In the genomic region with DNA sequence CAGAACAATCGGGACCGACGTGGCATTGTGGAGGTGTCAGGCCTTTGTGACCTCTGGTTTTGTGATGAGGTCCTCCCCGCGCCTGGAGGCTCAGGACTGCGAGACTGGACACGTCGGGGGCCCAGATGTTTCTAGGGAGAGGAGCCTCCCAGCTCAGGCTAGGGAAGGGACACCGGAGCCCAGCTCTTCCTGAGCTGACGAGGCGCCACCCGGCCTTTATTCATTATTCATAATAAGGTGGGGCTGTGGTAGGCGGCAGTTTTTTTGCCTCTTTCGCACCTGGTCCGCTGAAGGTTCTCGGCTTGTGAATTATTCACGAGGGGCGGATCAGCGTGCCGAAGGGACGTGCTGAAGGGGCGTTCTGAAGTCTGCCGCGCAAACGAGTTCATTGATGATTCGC, we compare ENCODE assay signal across 8 cellular contexts. TPM values are rescaled to one million over a fixed set of nuclear protein-coding genes. Genes with fewer than 3 reads are reported as not detected.
DNase-seq lines count a peak whose midpoint lies in the region; ATAC-seq and TF ChIP-seq lines count a peak whose summit lies in the region.

No MANE protein-coding gene starts in this region.

- H3K36me3 Mint-ChIP-seq in activated CD4-positive, alpha-beta T cell treated with anti-CD3 and anti-CD28 coated beads for 36 hours (ENCODE audit: low read depth) = peaks cover 25% of the 10 kb centered on the region
- H3K36me3 Mint-ChIP-seq in nephron (ENCODE audit: low read depth) = peaks cover 19% of the 10 kb centered on the region

- TF ChIP-seq CTCF in nephron (IDR thresholded peaks at IDR 0.05; ENCODE audit: unreplicated experiment in 3 of 3) (no peak), tibial nerve (IDR thresholded peaks at IDR 0.05) (no peak)

- peaks cover 0 to 8% of the 10 kb centered on the region in 2 donors for H3K27me3 ChIP-seq in tibial nerve

- no peak for TF ChIP-seq POLR2A in tibial nerve (IDR thresholded peaks at IDR 0.05)

- intact Hi-C loops in activated CD4-positive, alpha-beta T cell treated with anti-CD3 and anti-CD28 coated beads for 36 hours (cut with DNase I, micrococcal nuclease) = loop anchor here (1.0 to 10.0 kb wide), 8 partner anchors 41 to 833 kb away; a partner anchor contains a TSS

- CTCF ChIA-PET in activated CD4-positive, alpha-beta T cell treated with anti-CD3 and anti-CD28 coated beads for 36 hours (lab: Charles Lee) = interaction anchor here (0.8 to 4.4 kb wide), 5 partner anchors 39 to 332 kb away, joined by 3 to 25 read pairs (median 4); a partner anchor contains a TSS

- WGBS in tibial nerve, 2 donors = 2 to 38% methylated on average over 18 to 26 of the region's 26 CpGs

- H3K9me3 ChIP-seq in tibial nerve = no peaks in the 10 kb centered on the region

- POLR2A ChIA-PET in activated CD4-positive, alpha-beta T cell treated with anti-CD3 and anti-CD28 coated beads for 36 hours (lab: Charles Lee) = interaction anchor here (1.7 to 2.0 kb wide), 2 partner anchors 27 to 46 kb away, joined by 6 to 8 read pairs; a partner anchor contains a TSS

- peak; percentile 13 for ATAC-seq in activated CD4-positive, alpha-beta T cell treated with anti-CD3 and anti-CD28 coated beads for 36 hours
- no peak for ATAC-seq in HG03097 (IDR thresholded peaks at IDR 0.05; ENCODE audit: low FRiP score, unreplicated experiment)

- H3K4me1 Mint-ChIP-seq in activated CD4-positive, alpha-beta T cell treated with anti-CD3 and anti-CD28 coated beads for 36 hours = peaks cover 51% of the 10 kb centered on the region
- H3K4me1 Mint-ChIP-seq in nephron = peaks cover 28% of the 10 kb centered on the region

- H3K9me3 Mint-ChIP-seq in activated CD4-positive, alpha-beta T cell treated with anti-CD3 and anti-CD28 coated beads for 36 hours (ENCODE audit: low read depth) = no peaks in the 10 kb centered on the region
- no peaks in the 10 kb centered on the region for H3K9me3 Mint-ChIP-seq in nephron

- H3K4me1 ChIP-seq in tibial nerve = peaks cover 0 to 38% (median 15%) of the 10 kb centered on the region in 4 donors

- DNase-seq in DMS53 (lab: John Stamatoyannopoulos, UW) (peak; percentile 86), NCI-H1092 treated with DMSO at 0.1 percent for 48 hours (lab: John Stamatoyannopoulos, UW) (peak; percentile 39), tibial nerve (ENCODE audit: low spot score in 2 of 2) (no peak), HuH-7.5 (ENCODE audit: low spot score) (no peak)
- DNase-seq in activated CD4-positive, alpha-beta T cell treated with anti-CD3 and anti-CD28 coated beads for 36 hours = peak; percentile 69
- peak; percentile 13 for DNase-seq in effector CD8-positive, alpha-beta T cell (lab: John Stamatoyannopoulos, UW)

- peaks cover 0 to 11% (median 0%) of the 10 kb centered on the region in 3 donors for H3K36me3 ChIP-seq in tibial nerve

- peak overlapping the region; percentile 92 for H3K27ac Mint-ChIP-seq in activated CD4-positive, alpha-beta T cell treated with anti-CD3 and anti-CD28 coated beads for 36 hours
- H3K27ac Mint-ChIP-seq in nephron = peak overlapping the region in 1 of 3 experiments; percentile 5

- peak overlapping the region; percentile 33 to 61 (median 48) for H3K4me3 ChIP-seq in tibial nerve

- H3K27me3 Mint-ChIP-seq in activated CD4-positive, alpha-beta T cell treated with anti-CD3 and anti-CD28 coated beads for 36 hours = no peaks in the 10 kb centered on the region
- H3K27me3 Mint-ChIP-seq in nephron (ENCODE audit: low read depth) = no peaks in the 10 kb centered on the region

- TF ChIP-seq EP300 in tibial nerve (IDR thresholded peaks at IDR 0.05) = no peak

- H3K27ac ChIP-seq in tibial nerve = peak overlapping the region in 2 of 4 donors; percentile 70 to 77

- H3K4me3 Mint-ChIP-seq in activated CD4-positive, alpha-beta T cell treated with anti-CD3 and anti-CD28 coated beads for 36 hours = peak overlapping the region; percentile 91
- peak overlapping the region; percentile 90 to 93 (median 91) for H3K4me3 Mint-ChIP-seq in nephron

RNA-seq across cellular contexts. Expression of a gene that starts 2.3 kb away (rescaled TPM):
- 100 to 1,000 TPM; 224 to 249 TPM for total RNA-seq in activated CD4-positive, alpha-beta T cell treated with anti-CD3 and anti-CD28 coated beads for 36 hours
- total RNA-seq in tibial nerve = 100 to 1,000 TPM; 124 to 168 (median 144) TPM

RNA-seq across cellular contexts. Expression of a gene that starts 27.1 kb away (rescaled TPM):
- total RNA-seq in activated CD4-positive, alpha-beta T cell treated with anti-CD3 and anti-CD28 coated beads for 36 hours = 10 to 100 TPM; 62.7 to 78.9 TPM
- 10 to 100 TPM; 64.9 to 94.2 (median 84.5) TPM for total RNA-seq in tibial nerve

RNA-seq across cellular contexts. Expression of a gene that starts 41.5 kb away (rescaled TPM):
- total RNA-seq in activated CD4-positive, alpha-beta T cell treated with anti-CD3 and anti-CD28 coated beads for 36 hours = 10 to 100 TPM; 19.2 to 21.1 TPM
- 10 to 100 TPM; 54.6 to 85.8 (median 63.9) TPM for total RNA-seq in tibial nerve

RNA-seq across cellular contexts. Expression of a gene that starts 46.3 kb away (rescaled TPM):
- 10 to 100 TPM; 63.8 to 72.1 TPM for total RNA-seq in activated CD4-positive, alpha-beta T cell treated with anti-CD3 and anti-CD28 coated beads for 36 hours
- total RNA-seq in tibial nerve = 10 to 100 TPM; 27.3 to 46.2 (median 33.7) TPM

RNA-seq across cellular contexts. Expression of a gene that starts 46.8 kb away (rescaled TPM):
- 10 to 100 TPM; 89.9 to 90.8 TPM for total RNA-seq in activated CD4-positive, alpha-beta T cell treated with anti-CD3 and anti-CD28 coated beads for 36 hours
- total RNA-seq in tibial nerve = 10 to 100 TPM; 45.4 to 78.1 (median 60.5) TPM

Comparison
In these comparisons a context has a peak if more than half of its experiments do, and no peak if none do; other contexts are left out.
1. DNase-seq: peak in DMS53 (single experiment), NCI-H1092 treated with DMSO at 0.1 percent for 48 hours (single experiment), activated CD4-positive, alpha-beta T cell treated with anti-CD3 and anti-CD28 coated beads for 36 hours (single experiment) and effector CD8-positive, alpha-beta T cell (single experiment); none in tibial nerve (0 of 2) and HuH-7.5 (single experiment).